ENCODE assay signal across 8 cellular contexts in the genomic region with DNA sequence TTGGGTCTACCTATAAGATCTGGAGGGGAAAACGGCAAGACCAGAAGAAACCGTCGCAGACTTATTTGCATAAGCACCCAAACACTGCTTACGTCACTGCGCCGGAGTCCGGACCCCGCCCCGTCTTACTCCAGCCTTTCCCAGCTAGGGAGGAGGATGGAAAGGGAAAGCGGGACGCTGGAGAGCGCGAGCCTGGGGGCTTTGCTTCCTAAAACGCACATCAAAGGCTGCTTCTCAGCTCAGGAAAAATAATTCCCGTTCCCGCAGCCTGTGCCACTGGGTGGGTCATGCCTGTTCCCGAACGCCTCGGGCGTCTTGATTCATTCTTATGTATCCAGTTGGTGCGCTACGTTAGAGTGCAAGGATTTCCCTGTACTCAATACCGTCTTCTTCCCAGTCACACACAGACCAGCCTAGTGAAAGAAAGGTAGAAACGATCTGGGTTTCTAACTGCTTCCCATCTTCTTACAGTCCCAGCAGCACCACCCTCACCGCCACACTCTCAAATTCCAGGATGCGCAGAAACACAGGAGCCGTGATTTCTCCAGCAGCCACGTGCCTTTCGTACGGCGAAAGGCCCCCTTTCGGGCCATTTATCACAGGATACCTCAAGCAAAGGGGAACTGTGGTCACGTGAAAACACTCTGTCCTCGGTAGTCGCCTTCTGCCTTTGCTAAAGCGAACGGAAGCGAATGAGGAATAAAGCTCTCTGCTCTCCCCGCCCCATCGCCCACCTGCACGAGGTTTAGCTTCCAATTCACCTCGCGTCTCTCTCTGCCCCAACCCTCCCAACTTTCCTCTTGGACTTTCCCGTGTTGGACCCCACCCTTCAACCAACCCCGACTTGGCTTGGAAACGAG. TPM values are rescaled to one million over a fixed set of nuclear protein-coding genes. Genes with fewer than 3 reads are reported as not detected.
DNase-seq lines count a peak whose midpoint lies in the region; ATAC-seq and TF ChIP-seq lines count a peak whose summit lies in the region.

No MANE protein-coding gene starts in this region.

- H3K27ac ChIP-seq in CD4-positive, alpha-beta T cell (ENCODE audit: low read depth, low read length): no peak overlapping the region
- H3K27ac ChIP-seq in Peyer's patch: no peak overlapping the region
- no peak overlapping the region for H3K27ac ChIP-seq in spleen

- TF ChIP-seq POLR2A in Peyer's patch (IDR thresholded peaks at IDR 0.05): no peak
- TF ChIP-seq POLR2A in spleen (IDR thresholded peaks at IDR 0.05): no peak

- no peaks in the 10 kb centered on the region for H3K36me3 ChIP-seq in Peyer's patch
- no peaks in the 10 kb centered on the region for H3K36me3 ChIP-seq in spleen

- H3K27me3 ChIP-seq in CD4-positive, alpha-beta T cell (ENCODE audit: control insufficient read depth, insufficient read depth, low read length): peaks cover 32% of the 10 kb centered on the region
- H3K27me3 ChIP-seq in Peyer's patch: peaks cover 0 to 6% of the 10 kb centered on the region in 2 donors
- H3K27me3 ChIP-seq in spleen (replicated peaks in 1 of 7): peaks cover 0 to 60% (median 34%) of the 10 kb centered on the region in 7 donors

- no peak for ATAC-seq in CD4-positive, alpha-beta T cell (ENCODE audit: poor library complexity)
- ATAC-seq in HG03354 (IDR thresholded peaks at IDR 0.05; ENCODE audit: poor library complexity, severe bottlenecking, unreplicated experiment) (peak; percentile 46), HG02623 (IDR thresholded peaks at IDR 0.05; ENCODE audit: unreplicated experiment) (no peak), HG03439 (IDR thresholded peaks at IDR 0.05; ENCODE audit: unreplicated experiment) (no peak)

- H3K9me3 ChIP-seq in CD4-positive, alpha-beta T cell (ENCODE audit: control insufficient read depth, low read length): no peaks in the 10 kb centered on the region
- H3K9me3 ChIP-seq in Peyer's patch: no peaks in the 10 kb centered on the region
- peaks cover 0 to 5% (median 0%) of the 10 kb centered on the region in 8 donors for H3K9me3 ChIP-seq in spleen

- POLR2A ChIA-PET in CD4-positive, alpha-beta T cell (lab: Charles Lee): no interaction called here

- H3K4me1 ChIP-seq in Peyer's patch (peaks cover 0 to 14% (median 0%) of the 10 kb centered on the region in 4 donors), spleen (peaks cover 5 to 28% (median 22%) of the 10 kb centered on the region in 6 donors)

- no peaks in the 10 kb centered on the region for H3K36me3 Mint-ChIP-seq in CD4-positive, alpha-beta T cell (ENCODE audit: low read depth)
- no peaks in the 10 kb centered on the region for H3K36me3 Mint-ChIP-seq in chondrocyte (ENCODE audit: low read depth)

- peaks cover 19% of the 10 kb centered on the region for H3K4me1 Mint-ChIP-seq in CD4-positive, alpha-beta T cell (ENCODE audit: low read depth)
- peaks cover 26% of the 10 kb centered on the region for H3K4me1 Mint-ChIP-seq in chondrocyte (ENCODE audit: low read depth)

- H3K27ac Mint-ChIP-seq in CD4-positive, alpha-beta T cell: no peak overlapping the region
- H3K27ac Mint-ChIP-seq in chondrocyte (ENCODE audit: unreplicated experiment): no peak overlapping the region

- intact Hi-C loops in CD4-positive, alpha-beta T cell (cut with DNase I, micrococcal nuclease): no loop called here
- intact Hi-C loops in spleen (cut with DNase I; ENCODE audit: low total_unique reads): no loop called here

- 2 to 4% (median 3%) methylated on average over 44 to 46 of the region's 46 CpGs for WGBS in spleen, 5 donors

- DNase-seq in CD4-positive, alpha-beta T cell: no peak
- DNase-seq in Peyer's patch (peak in 1 of 3 donors; percentile 51), chondrocyte (ENCODE audit: low spot score) (no peak), islet precursor cell (peak; percentile 98), spleen (no peak)

- TF ChIP-seq CTCF in CD4-positive, alpha-beta T cell (IDR thresholded peaks at IDR 0.05): no peak
- TF ChIP-seq CTCF in Peyer's patch (IDR thresholded peaks at IDR 0.05) (no peak), chondrocyte (IDR thresholded peaks at IDR 0.05) (no peak), spleen (IDR thresholded peaks at IDR 0.05 in 8 of 11, conservative IDR thresholded peaks at IDR 0.05 in 3 of 11) (no peak)

- H3K27me3 Mint-ChIP-seq in CD4-positive, alpha-beta T cell: peaks cover 55% of the 10 kb centered on the region
- peaks cover 60% of the 10 kb centered on the region for H3K27me3 Mint-ChIP-seq in chondrocyte (ENCODE audit: low read depth)

- H3K4me3 Mint-ChIP-seq in CD4-positive, alpha-beta T cell: peak overlapping the region; percentile 16
- peak overlapping the region; percentile 61 for H3K4me3 Mint-ChIP-seq in chondrocyte (ENCODE audit: unreplicated experiment)

- CTCF ChIA-PET in CD4-positive, alpha-beta T cell (lab: Charles Lee): no interaction called here

- H3K4me3 ChIP-seq in Peyer's patch (peak overlapping the region in 3 of 4 donors; percentile 9 to 45 (median 45)), spleen (peak overlapping the region in 7 of 8 donors; percentile 14 to 63 (median 29))

- H3K9me3 Mint-ChIP-seq in CD4-positive, alpha-beta T cell: no peaks in the 10 kb centered on the region
- H3K9me3 Mint-ChIP-seq in chondrocyte (ENCODE audit: low read depth): no peaks in the 10 kb centered on the region

RNA-seq across cellular contexts. Expression of a gene that starts 1.0 kb away (rescaled TPM):
- not detected for total RNA-seq in CD4-positive, alpha-beta T cell
- total RNA-seq in Peyer's patch (1 to 10 TPM in 1 of 4 donors, under 1 TPM in 1, not detected in 2; 0.80 to 1.4 TPM), chondrocyte (not detected in 3 replicates), spleen (under 1 TPM in 4 of 7 donors, not detected in 3; 0.13 to 0.68 (median 0.31) TPM)
- under 1 TPM in 2 of 3 donors, not detected in 1; 0.06 to 0.16 TPM for polyA plus RNA-seq in spleen
